In genomic region chr4:169059294-169060201, GRCh38 we compare ENCODE assay signal across 13 cellular contexts. TPM values are rescaled to one million over a fixed set of nuclear protein-coding genes. Genes with fewer than 3 reads are reported as not detected.
DNase-seq lines count a peak whose midpoint lies in the region; ATAC-seq, FAIRE-seq and TF ChIP-seq lines count a peak whose summit lies in the region.
"Had no signal": no experiment of that assay in that cellular context is flagged by ENCODE, and none has a peak within 500 bp of the region (broad histone marks: within the 10 kb centered on the region; RNA-seq: fewer than 3 reads in every experiment).

No MANE protein-coding gene starts in this region.

- peaks cover 4% of the 10 kb centered on the region for H3K27me3 Mint-ChIP-seq in astrocyte (ENCODE audit: low read depth, unreplicated experiment)

- H3K4me1 ChIP-seq in astrocyte (ENCODE audit: insufficient read depth, low read length) (peaks cover 10% of the 10 kb centered on the region), trophoblast cell (ENCODE audit: control insufficient read depth in 1 of 2, insufficient read depth in 2 of 2, low read length in 2 of 2) (peaks cover 0 to 9% of the 10 kb centered on the region in 2 experiments)

- no CpG with 5 or more reads among the region's 22 CpGs for WGBS in trophoblast cell (ENCODE audit: extremely low coverage, insufficient coverage, insufficient read length)

- intact Hi-C loops in Right ventricle myocardium superior (cut with DNase I), result no loop called here

- no peak overlapping the region for H4K91ac ChIP-seq in trophoblast cell (ENCODE audit: low read depth, low read length)

- no peaks in the 10 kb centered on the region for H3K36me3 ChIP-seq in astrocyte (ENCODE audit: insufficient read depth, low read length)
- no peaks in the 10 kb centered on the region for H3K36me3 ChIP-seq in trophoblast cell (ENCODE audit: control insufficient read depth in 1 of 2, insufficient read depth in 2 of 2, low read length in 2 of 2)

- H3K9me3 Mint-ChIP-seq in astrocyte (ENCODE audit: unreplicated experiment), result no peaks in the 10 kb centered on the region

- CTCF ChIA-PET in AG04449 (lab: Yijun Ruan, JAX), result interaction anchor here (1.0 to 1.8 kb wide), 4 partner anchors 10 to 66 kb away, joined by 3 to 4 read pairs (median 3); no protein-coding TSS in a partner anchor

- H3K36me3 Mint-ChIP-seq in astrocyte (ENCODE audit: low read depth, unreplicated experiment), result no peaks in the 10 kb centered on the region

- POLR2A ChIA-PET in AG04449 (lab: Yijun Ruan, JAX), result interaction anchor here (2.2 kb wide), 1 partner anchor 11 kb away, joined by 9 read pairs; no protein-coding TSS in a partner anchor

- DNase-seq in AG04449 (ENCODE audit: low read depth, low spot score) (no peak), astrocyte (ENCODE audit: low read depth) (no peak), Right ventricle myocardium superior (peak; percentile 45), trophoblast cell (no peak), putamen (ENCODE audit: low spot score) (no peak), DMS53 treated with DMSO at 0.1 percent for 48 hours (lab: John Stamatoyannopoulos, UW; ENCODE audit: unreplicated experiment) (no peak), NCI-H2227 treated with DMSO at 0.1 percent for 48 hours (lab: John Stamatoyannopoulos, UW) (no peak)
- DNase-seq: ACHN; activated T-cell treated with anti-CD3 and anti-CD28 coated beads, Interleukin-2, amount 50 U/mL, for 48 hours; KG1; NCI-H2081; PC-9 had no signal

- ATAC-seq in Right ventricle myocardium superior (ENCODE audit: poor library complexity) (peak; percentile 72), HG02970 (IDR thresholded peaks at IDR 0.05; ENCODE audit: low FRiP score, unreplicated experiment) (no peak)

- no peak for FAIRE-seq in astrocyte (lab: Jason Lieb, UNC)

- no peak overlapping the region for H4K12ac ChIP-seq in trophoblast cell (ENCODE audit: low read depth, low read length)

- H3K4me1 Mint-ChIP-seq in astrocyte (ENCODE audit: low read depth, unreplicated experiment), result no peaks in the 10 kb centered on the region

- no peak overlapping the region for H3K27ac ChIP-seq in astrocyte (ENCODE audit: low read depth, low read length)
- no peak overlapping the region for H3K27ac ChIP-seq in trophoblast cell (ENCODE audit: low read depth, low read length)
- H3K27ac ChIP-seq: PC-9 had no signal

- H3K27ac Mint-ChIP-seq in astrocyte (ENCODE audit: unreplicated experiment), result no peak overlapping the region

- H3K79me2 ChIP-seq in astrocyte (ENCODE audit: insufficient read depth, low read length), result no peaks in the 10 kb centered on the region
- no peaks in the 10 kb centered on the region for H3K79me2 ChIP-seq in trophoblast cell (ENCODE audit: control insufficient read depth, insufficient read depth, low read length, poor library complexity)

- peak overlapping the region; percentile 1 for H3K14ac ChIP-seq in trophoblast cell (ENCODE audit: low read length)

- no peak overlapping the region for H3K4me3 Mint-ChIP-seq in astrocyte (ENCODE audit: unreplicated experiment)

- H3K4me3 ChIP-seq in AG04449 (ENCODE audit: low read depth, low read length) (peak overlapping the region; percentile 21; the same call in 1 of the 2 replicates), astrocyte (ENCODE audit: insufficient read depth, low read depth, low read length) (no peak overlapping the region), trophoblast cell (ENCODE audit: low read depth, low read length) (no peak overlapping the region)
- H3K4me3 ChIP-seq: PC-9 had no signal

- H3K27me3 ChIP-seq in astrocyte (ENCODE audit: insufficient read depth, low read length) (no peaks in the 10 kb centered on the region), trophoblast cell (ENCODE audit: insufficient read depth, low read length) (no peaks in the 10 kb centered on the region)

- no peak overlapping the region for H2BK120ac ChIP-seq in trophoblast cell (ENCODE audit: insufficient read depth, low read length, poor library complexity)

- no peak overlapping the region for H2BK12ac ChIP-seq in trophoblast cell (ENCODE audit: low read length)

- H2AFZ ChIP-seq in astrocyte (ENCODE audit: low read depth, low read length), result peak overlapping the region; percentile 32
- H2AFZ ChIP-seq in trophoblast cell (ENCODE audit: insufficient read depth, low read length, poor library complexity), result no peak overlapping the region
- H2AFZ ChIP-seq: PC-9 had no signal

- H3K9me3 ChIP-seq in astrocyte (ENCODE audit: insufficient read depth, low read depth, low read length), result no peaks in the 10 kb centered on the region
- H3K9me3 ChIP-seq in trophoblast cell (ENCODE audit: insufficient read depth, low read depth, low read length), result no peaks in the 10 kb centered on the region

- H3K79me1 ChIP-seq in trophoblast cell (ENCODE audit: low read length), result no peaks in the 10 kb centered on the region

- H3K18ac ChIP-seq in trophoblast cell (ENCODE audit: low read length), result peak overlapping the region; percentile 0

- peak overlapping the region; percentile 10 for H3K4me2 ChIP-seq in astrocyte (ENCODE audit: low read length)
- H3K4me2 ChIP-seq in trophoblast cell (ENCODE audit: low read length), result no peak overlapping the region
- H3K4me2 ChIP-seq: PC-9 had no signal

- no peak overlapping the region for H2BK5ac ChIP-seq in trophoblast cell (ENCODE audit: low read depth, low read length, poor library complexity)

- H4K8ac ChIP-seq in trophoblast cell (ENCODE audit: low read depth, low read length), result no peak overlapping the region

- no peak overlapping the region for H3K4ac ChIP-seq in trophoblast cell (ENCODE audit: low read depth, low read length)

- H3K23ac ChIP-seq in trophoblast cell (ENCODE audit: low read length), result no peak overlapping the region

- H2AK5ac ChIP-seq in trophoblast cell (ENCODE audit: low read length), result peak overlapping the region; percentile 51

- H3K9ac ChIP-seq in astrocyte (ENCODE audit: low read length) (no peak overlapping the region), trophoblast cell (ENCODE audit: low read length) (no peak overlapping the region)

- no peaks in the 10 kb centered on the region for H4K20me1 ChIP-seq in astrocyte (ENCODE audit: insufficient read depth, low read length)

- TF ChIP-seq CTCF in AG04449 (IDR thresholded peaks at IDR 0.05; ENCODE audit: insufficient read depth, low read length, missing control alignments), result no peak
- TF ChIP-seq CTCF in astrocyte (IDR thresholded peaks at IDR 0.05; ENCODE audit: insufficient read depth, low read depth, low read length), result no peak

RNA-seq across cellular contexts. Expression of gene CBR4, which starts 49.5 kb away (rescaled TPM):
- total RNA-seq in astrocyte, result 16.5 and 16.8 TPM in 2 replicates
- 23.5 TPM for total RNA-seq in Right ventricle myocardium superior
- polyA plus RNA-seq in trophoblast cell (2013), result 9.1 and 9.7 TPM in 2 replicates
